Comparison of ENCODE assay signal across 2 cellular contexts in genomic region chr19:42374826-42375376, GRCh38.
A peak's percentile ranks its signal among the peaks of the same experiment; 100 is the strongest.
TF ChIP-seq lines count a peak whose summit lies in the region.

No MANE protein-coding gene starts in this region.

TF ChIP-seq in HepG2, 621 proteins besides CTCF, POLR2A, EP300 and RAD21:
- TF ChIP-seq ZNF768 (CRISPR knock-in tag; IDR thresholded peaks at IDR 0.05) (peak; percentile 92), HNF4G (IDR thresholded peaks at IDR 0.05; ENCODE audit: borderline replicate concordance, low read depth, low read length) (no peak), HNF4G (CRISPR knock-in tag; IDR thresholded peaks at IDR 0.05; ENCODE audit: borderline replicate concordance, low read depth) (no peak)

TF ChIP-seq in K562, 482 proteins besides CTCF, POLR2A, EP300 and RAD21:
- no peak for TF ChIP-seq BRD9 (IDR thresholded peaks at IDR 0.05; ENCODE audit: low read depth, partially characterized antibody)
- TF ChIP-seq ZFP36 (IDR thresholded peaks at IDR 0.05; ENCODE audit: low read depth, low read length, partially characterized antibody): peak; percentile 29
- no peak for TF ChIP-seq MAFK (IDR thresholded peaks at IDR 0.05; ENCODE audit: low read length)
- TF ChIP-seq LARP7 (IDR thresholded peaks at IDR 0.05): no peak
- no peak for TF ChIP-seq SMARCE1 (IDR thresholded peaks at IDR 0.05)
- no peak for TF ChIP-seq NFYB (IDR thresholded peaks at IDR 0.05; ENCODE audit: extremely low read depth, insufficient read length)
